Comparison of ENCODE assay signal across 1 cellular context in the genomic region with DNA sequence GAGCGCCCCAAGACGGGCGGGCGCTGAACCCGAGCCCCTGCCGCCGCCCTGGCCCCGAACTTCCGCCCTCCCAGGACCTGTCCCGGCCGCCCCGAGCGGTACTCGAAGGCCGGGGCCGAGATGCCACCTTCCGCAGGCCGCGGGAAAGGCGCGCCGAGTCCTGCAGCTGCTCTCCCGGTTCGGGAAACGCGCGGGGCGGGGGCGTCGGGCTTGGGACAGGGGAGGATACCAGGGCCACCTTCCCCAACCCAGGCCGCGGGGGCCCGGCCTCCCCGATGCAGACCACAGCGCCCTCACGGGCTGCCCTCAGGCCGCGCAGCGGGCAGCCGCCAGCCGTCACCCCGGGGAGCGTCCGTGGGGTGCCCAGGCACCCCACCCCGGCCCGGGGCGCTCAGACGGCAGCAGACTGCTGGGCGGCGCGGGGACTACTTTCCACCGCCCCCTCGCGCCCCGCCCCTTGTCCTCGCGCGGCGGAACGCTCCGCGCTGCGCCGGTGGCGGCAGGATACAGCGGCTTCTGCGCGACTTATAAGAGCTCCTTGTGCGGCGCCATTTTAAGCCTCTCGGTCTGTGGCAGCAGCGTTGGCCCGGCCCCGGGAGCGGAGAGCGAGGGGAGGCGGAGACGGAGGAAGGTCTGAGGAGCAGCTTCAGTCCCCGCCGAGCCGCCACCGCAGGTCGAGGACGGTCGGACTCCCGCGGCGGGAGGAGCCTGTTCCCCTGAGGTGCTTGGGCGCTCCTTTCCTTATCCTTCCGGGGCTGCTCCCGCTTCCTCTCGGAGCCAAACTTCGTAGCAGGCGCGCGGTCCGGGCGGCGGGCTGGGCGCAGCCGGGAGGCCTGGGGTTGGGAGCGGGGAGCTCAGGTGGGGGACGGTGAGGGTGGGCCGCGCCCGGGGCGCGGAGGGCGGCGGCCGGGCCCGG.
TF ChIP-seq lines count a peak whose summit lies in the region.

A gene (plus strand): TSS at position 556 of the 916 bp plus-strand sequence. CDS start 24,564 bp downstream, outside the sequence.

TF ChIP-seq in HepG2, 621 proteins besides CTCF, POLR2A, EP300 and RAD21 (continued from another document and continues in another):
- TF ChIP-seq, protein P1, sequence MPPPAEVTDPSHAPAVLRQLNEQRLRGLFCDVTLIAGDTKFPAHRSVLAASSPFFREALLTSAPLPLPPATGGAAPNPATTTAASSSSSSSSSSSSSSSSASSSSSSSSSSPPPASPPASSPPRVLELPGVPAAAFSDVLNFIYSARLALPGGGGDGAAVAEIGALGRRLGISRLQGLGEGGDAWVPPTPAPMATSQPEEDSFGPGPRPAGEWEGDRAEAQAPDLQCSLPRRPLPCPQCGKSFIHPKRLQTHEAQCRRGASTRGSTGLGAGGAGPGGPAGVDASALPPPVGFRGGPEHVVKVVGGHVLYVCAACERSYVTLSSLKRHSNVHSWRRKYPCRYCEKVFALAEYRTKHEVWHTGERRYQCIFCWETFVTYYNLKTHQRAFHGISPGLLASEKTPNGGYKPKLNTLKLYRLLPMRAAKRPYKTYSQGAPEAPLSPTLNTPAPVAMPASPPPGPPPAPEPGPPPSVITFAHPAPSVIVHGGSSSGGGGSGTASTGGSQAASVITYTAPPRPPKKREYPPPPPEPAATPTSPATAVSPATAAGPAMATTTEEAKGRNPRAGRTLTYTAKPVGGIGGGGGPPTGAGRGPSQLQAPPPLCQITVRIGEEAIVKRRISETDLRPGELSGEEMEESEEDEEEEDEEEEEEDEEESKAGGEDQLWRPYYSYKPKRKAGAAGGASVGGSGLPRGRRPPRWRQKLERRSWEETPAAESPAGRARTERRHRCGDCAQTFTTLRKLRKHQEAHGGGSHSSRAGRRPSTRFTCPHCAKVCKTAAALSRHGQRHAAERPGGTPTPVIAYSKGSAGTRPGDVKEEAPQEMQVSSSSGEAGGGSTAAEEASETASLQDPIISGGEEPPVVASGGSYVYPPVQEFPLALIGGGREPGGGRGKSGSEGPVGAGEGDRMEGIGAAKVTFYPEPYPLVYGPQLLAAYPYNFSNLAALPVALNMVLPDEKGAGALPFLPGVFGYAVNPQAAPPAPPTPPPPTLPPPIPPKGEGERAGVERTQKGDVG (CRISPR knock-in tag; IDR thresholded peaks at IDR 0.05; ENCODE audit: borderline replicate concordance) = no peak
- TF ChIP-seq FOXK1 (CRISPR knock-in tag; IDR thresholded peaks at IDR 0.05; ENCODE audit: borderline replicate concordance, low read depth) (peak; percentile 88), ZNF773 (CRISPR knock-in tag; IDR thresholded peaks at IDR 0.05; ENCODE audit: borderline replicate concordance) (0 out of 2 replicates have a peak, but pooled peaks have one; percentile 73), MAZ (IDR thresholded peaks at IDR 0.05; ENCODE audit: borderline replicate concordance, low read depth, low read length) (peak; percentile 98), MAZ (CRISPR knock-in tag; IDR thresholded peaks at IDR 0.05; ENCODE audit: low read depth) (peak; percentile 97), PTBP1 (IDR thresholded peaks at IDR 0.05; ENCODE audit: low read depth, low read length, poor library complexity, severe bottlenecking) (peak; percentile 96), TAF15 (IDR thresholded peaks at IDR 0.05; ENCODE audit: low read depth, low read length, poor library complexity, severe bottlenecking) (no peak), ZNF607 (CRISPR knock-in tag; IDR thresholded peaks at IDR 0.05; ENCODE audit: borderline replicate concordance) (peak; percentile 55), HDAC2 (CRISPR knock-in tag; IDR thresholded peaks at IDR 0.05) (peak; percentile 89), RELA (CRISPR knock-in tag; IDR thresholded peaks at IDR 0.05) (0 out of 2 replicates have a peak, but pooled peaks have one; percentile 55), TOPORS (CRISPR knock-in tag; IDR thresholded peaks at IDR 0.05) (peak; percentile 74; the same call in 1 of the 2 replicates), YEATS4 (CRISPR knock-in tag; IDR thresholded peaks at IDR 0.05; ENCODE audit: borderline replicate concordance) (peak; percentile 98), ZNF264 (CRISPR knock-in tag; IDR thresholded peaks at IDR 0.05) (peak; percentile 66; the same call in 1 of the 2 replicates), ZNF564 (CRISPR knock-in tag; IDR thresholded peaks at IDR 0.05) (peak; percentile 90), ZSCAN20 (CRISPR knock-in tag; IDR thresholded peaks at IDR 0.05; ENCODE audit: borderline replicate concordance) (peak; percentile 86; the same call in 1 of the 2 replicates), NFYB (CRISPR knock-in tag; IDR thresholded peaks at IDR 0.05) (peak; percentile 52; the same call in 1 of the 2 replicates), MED8 (CRISPR knock-in tag; IDR thresholded peaks at IDR 0.05; ENCODE audit: insufficient replicate concordance) (peak; percentile 51), ZFP1 (CRISPR knock-in tag; IDR thresholded peaks at IDR 0.05) (peak; percentile 91), NAIF1 (CRISPR knock-in tag; IDR thresholded peaks at IDR 0.05; ENCODE audit: borderline replicate concordance) (peak; percentile 52; the same call in 1 of the 2 replicates), ZNF251 (CRISPR knock-in tag; IDR thresholded peaks at IDR 0.05) (0 out of 2 replicates have a peak, but pooled peaks have one; percentile 38), CBX1 (IDR thresholded peaks at IDR 0.05; ENCODE audit: low read depth) (peak; percentile 90), TBL1XR1 (IDR thresholded peaks at IDR 0.05; ENCODE audit: borderline replicate concordance, low read length, partially characterized antibody) (peak; percentile 79)
- TF ChIP-seq, protein P2, sequence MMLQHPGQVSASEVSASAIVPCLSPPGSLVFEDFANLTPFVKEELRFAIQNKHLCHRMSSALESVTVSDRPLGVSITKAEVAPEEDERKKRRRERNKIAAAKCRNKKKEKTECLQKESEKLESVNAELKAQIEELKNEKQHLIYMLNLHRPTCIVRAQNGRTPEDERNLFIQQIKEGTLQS (CRISPR knock-in tag; IDR thresholded peaks at IDR 0.05) = peak; percentile 69
- TF ChIP-seq, protein P3, sequence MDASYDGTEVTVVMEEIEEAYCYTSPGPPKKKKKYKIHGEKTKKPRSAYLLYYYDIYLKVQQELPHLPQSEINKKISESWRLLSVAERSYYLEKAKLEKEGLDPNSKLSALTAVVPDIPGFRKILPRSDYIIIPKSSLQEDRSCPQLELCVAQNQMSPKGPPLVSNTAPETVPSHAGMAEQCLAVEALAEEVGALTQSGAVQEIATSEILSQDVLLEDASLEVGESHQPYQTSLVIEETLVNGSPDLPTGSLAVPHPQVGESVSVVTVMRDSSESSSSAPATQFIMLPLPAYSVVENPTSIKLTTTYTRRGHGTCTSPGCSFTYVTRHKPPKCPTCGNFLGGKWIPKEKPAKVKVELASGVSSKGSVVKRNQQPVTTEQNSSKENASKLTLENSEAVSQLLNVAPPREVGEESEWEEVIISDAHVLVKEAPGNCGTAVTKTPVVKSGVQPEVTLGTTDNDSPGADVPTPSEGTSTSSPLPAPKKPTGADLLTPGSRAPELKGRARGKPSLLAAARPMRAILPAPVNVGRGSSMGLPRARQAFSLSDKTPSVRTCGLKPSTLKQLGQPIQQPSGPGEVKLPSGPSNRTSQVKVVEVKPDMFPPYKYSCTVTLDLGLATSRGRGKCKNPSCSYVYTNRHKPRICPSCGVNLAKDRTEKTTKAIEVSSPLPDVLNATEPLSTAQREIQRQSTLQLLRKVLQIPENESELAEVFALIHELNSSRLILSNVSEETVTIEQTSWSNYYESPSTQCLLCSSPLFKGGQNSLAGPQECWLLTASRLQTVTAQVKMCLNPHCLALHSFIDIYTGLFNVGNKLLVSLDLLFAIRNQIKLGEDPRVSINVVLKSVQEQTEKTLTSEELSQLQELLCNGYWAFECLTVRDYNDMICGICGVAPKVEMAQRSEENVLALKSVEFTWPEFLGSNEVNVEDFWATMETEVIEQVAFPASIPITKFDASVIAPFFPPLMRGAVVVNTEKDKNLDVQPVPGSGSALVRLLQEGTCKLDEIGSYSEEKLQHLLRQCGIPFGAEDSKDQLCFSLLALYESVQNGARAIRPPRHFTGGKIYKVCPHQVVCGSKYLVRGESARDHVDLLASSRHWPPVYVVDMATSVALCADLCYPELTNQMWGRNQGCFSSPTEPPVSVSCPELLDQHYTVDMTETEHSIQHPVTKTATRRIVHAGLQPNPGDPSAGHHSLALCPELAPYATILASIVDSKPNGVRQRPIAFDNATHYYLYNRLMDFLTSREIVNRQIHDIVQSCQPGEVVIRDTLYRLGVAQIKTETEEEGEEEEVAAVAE (CRISPR knock-in tag; IDR thresholded peaks at IDR 0.05; ENCODE audit: borderline replicate concordance) = peak; percentile 90
- TF ChIP-seq, protein P4, sequence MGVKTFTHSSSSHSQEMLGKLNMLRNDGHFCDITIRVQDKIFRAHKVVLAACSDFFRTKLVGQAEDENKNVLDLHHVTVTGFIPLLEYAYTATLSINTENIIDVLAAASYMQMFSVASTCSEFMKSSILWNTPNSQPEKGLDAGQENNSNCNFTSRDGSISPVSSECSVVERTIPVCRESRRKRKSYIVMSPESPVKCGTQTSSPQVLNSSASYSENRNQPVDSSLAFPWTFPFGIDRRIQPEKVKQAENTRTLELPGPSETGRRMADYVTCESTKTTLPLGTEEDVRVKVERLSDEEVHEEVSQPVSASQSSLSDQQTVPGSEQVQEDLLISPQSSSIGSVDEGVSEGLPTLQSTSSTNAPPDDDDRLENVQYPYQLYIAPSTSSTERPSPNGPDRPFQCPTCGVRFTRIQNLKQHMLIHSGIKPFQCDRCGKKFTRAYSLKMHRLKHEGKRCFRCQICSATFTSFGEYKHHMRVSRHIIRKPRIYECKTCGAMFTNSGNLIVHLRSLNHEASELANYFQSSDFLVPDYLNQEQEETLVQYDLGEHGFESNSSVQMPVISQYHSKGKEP (CRISPR knock-in tag; IDR thresholded peaks at IDR 0.05) = peak; percentile 74; the same call in 1 of the 2 replicates
- TF ChIP-seq, protein P5, sequence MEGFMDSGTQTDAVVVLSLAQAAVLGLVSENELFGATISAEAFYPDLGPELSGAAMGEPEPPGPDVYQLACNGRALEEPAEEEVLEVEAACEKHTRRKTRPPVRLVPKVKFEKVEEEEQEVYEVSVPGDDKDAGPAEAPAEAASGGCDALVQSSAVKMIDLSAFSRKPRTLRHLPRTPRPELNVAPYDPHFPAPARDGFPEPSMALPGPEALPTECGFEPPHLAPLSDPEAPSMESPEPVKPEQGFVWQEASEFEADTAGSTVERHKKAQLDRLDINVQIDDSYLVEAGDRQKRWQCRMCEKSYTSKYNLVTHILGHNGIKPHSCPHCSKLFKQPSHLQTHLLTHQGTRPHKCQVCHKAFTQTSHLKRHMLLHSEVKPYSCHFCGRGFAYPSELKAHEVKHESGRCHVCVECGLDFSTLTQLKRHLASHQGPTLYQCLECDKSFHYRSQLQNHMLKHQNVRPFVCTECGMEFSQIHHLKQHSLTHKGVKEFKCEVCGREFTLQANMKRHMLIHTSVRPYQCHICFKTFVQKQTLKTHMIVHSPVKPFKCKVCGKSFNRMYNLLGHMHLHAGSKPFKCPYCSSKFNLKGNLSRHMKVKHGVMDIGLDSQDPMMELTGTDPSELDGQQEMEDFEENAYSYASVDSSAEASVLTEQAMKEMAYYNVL (CRISPR knock-in tag; IDR thresholded peaks at IDR 0.05; ENCODE audit: borderline replicate concordance) = no peak; the same call in 1 of the 2 replicates
- TF ChIP-seq, protein P6, sequence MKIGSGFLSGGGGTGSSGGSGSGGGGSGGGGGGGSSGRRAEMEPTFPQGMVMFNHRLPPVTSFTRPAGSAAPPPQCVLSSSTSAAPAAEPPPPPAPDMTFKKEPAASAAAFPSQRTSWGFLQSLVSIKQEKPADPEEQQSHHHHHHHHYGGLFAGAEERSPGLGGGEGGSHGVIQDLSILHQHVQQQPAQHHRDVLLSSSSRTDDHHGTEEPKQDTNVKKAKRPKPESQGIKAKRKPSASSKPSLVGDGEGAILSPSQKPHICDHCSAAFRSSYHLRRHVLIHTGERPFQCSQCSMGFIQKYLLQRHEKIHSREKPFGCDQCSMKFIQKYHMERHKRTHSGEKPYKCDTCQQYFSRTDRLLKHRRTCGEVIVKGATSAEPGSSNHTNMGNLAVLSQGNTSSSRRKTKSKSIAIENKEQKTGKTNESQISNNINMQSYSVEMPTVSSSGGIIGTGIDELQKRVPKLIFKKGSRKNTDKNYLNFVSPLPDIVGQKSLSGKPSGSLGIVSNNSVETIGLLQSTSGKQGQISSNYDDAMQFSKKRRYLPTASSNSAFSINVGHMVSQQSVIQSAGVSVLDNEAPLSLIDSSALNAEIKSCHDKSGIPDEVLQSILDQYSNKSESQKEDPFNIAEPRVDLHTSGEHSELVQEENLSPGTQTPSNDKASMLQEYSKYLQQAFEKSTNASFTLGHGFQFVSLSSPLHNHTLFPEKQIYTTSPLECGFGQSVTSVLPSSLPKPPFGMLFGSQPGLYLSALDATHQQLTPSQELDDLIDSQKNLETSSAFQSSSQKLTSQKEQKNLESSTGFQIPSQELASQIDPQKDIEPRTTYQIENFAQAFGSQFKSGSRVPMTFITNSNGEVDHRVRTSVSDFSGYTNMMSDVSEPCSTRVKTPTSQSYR (CRISPR knock-in tag; IDR thresholded peaks at IDR 0.05; ENCODE audit: borderline replicate concordance) = peak; percentile 84
- TF ChIP-seq, protein P7, sequence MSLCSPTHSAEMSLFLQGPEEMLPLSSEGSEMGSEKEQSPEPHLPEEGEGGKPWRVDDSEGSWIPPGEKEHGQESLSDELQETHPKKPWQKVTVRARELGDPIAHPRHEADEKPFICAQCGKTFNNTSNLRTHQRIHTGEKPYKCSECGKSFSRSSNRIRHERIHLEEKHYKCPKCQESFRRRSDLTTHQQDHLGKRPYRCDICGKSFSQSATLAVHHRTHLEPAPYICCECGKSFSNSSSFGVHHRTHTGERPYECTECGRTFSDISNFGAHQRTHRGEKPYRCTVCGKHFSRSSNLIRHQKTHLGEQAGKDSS (CRISPR knock-in tag; IDR thresholded peaks at IDR 0.05; ENCODE audit: borderline replicate concordance, low read depth) = peak; percentile 85
- TF ChIP-seq, protein P8, sequence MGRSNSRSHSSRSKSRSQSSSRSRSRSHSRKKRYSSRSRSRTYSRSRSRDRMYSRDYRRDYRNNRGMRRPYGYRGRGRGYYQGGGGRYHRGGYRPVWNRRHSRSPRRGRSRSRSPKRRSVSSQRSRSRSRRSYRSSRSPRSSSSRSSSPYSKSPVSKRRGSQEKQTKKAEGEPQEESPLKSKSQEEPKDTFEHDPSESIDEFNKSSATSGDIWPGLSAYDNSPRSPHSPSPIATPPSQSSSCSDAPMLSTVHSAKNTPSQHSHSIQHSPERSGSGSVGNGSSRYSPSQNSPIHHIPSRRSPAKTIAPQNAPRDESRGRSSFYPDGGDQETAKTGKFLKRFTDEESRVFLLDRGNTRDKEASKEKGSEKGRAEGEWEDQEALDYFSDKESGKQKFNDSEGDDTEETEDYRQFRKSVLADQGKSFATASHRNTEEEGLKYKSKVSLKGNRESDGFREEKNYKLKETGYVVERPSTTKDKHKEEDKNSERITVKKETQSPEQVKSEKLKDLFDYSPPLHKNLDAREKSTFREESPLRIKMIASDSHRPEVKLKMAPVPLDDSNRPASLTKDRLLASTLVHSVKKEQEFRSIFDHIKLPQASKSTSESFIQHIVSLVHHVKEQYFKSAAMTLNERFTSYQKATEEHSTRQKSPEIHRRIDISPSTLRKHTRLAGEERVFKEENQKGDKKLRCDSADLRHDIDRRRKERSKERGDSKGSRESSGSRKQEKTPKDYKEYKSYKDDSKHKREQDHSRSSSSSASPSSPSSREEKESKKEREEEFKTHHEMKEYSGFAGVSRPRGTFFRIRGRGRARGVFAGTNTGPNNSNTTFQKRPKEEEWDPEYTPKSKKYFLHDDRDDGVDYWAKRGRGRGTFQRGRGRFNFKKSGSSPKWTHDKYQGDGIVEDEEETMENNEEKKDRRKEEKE (IDR thresholded peaks at IDR 0.05) = no peak
- TF ChIP-seq, protein P9, sequence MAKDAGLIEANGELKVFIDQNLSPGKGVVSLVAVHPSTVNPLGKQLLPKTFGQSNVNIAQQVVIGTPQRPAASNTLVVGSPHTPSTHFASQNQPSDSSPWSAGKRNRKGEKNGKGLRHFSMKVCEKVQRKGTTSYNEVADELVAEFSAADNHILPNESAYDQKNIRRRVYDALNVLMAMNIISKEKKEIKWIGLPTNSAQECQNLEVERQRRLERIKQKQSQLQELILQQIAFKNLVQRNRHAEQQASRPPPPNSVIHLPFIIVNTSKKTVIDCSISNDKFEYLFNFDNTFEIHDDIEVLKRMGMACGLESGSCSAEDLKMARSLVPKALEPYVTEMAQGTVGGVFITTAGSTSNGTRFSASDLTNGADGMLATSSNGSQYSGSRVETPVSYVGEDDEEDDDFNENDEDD (CRISPR knock-in tag; IDR thresholded peaks at IDR 0.05; ENCODE audit: borderline replicate concordance) = peak; percentile 85
